Comparison of ENCODE assay signal across 8 cellular contexts in the genomic region with DNA sequence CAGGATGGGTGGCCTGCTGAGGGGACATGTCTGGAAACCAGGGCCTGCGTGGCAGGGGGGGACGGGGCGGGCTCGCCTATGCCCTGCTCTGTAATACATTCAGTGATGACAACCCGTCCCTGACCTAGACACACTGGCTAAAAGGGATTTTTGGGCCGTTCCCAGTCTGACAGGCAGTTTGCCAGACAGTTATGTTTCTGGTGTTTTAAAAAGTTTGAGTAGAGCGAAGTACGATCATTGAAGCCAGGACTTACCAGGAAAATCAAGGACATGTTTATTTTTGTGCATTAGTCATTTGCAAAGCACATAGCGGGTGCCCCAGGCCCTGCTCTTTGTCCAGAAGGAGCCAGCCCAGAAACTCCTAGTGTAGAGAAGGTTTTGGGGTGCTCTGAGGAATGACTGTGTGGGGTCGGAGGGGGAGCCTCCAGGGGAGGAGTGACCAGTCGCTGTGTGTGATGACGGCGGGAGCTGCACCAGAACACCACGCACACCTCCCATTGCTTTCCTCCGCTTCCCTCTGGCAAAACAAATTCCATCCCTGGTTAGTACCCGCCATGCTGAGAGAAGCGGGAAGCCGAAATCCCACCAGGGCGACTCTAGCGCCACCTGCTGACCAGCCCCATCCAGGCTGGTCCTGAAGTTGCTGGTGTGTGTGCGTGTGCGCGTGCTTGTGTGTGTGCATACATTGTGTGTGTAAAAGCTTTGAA. TPM values are rescaled to one million over a fixed set of nuclear protein-coding genes. Genes with fewer than 3 reads are reported as not detected.
DNase-seq lines count a peak whose midpoint lies in the region; ATAC-seq, FAIRE-seq and TF ChIP-seq lines count a peak whose summit lies in the region.

No MANE protein-coding gene starts in this region.

- H3K14ac ChIP-seq in mesenchymal stem cell (ENCODE audit: low read length in 2 of 2) = peak overlapping the region in 1 of 2 experiments; percentile 62

- H4K91ac ChIP-seq in mesenchymal stem cell (ENCODE audit: low read length) = peak overlapping the region; percentile 87

- H3K9ac ChIP-seq in mesenchymal stem cell (ENCODE audit: low read length) = peak overlapping the region; percentile 64

- H3K23ac ChIP-seq in mesenchymal stem cell (ENCODE audit: low read length in 2 of 2) = peak overlapping the region in 1 of 2 experiments; percentile 67

- H3K4me2 ChIP-seq in mesenchymal stem cell (ENCODE audit: low read length, poor library complexity, severe bottlenecking) = peak overlapping the region; percentile 20

- DNase-seq in AG04450 (ENCODE audit: low read depth, low spot score) (peak; percentile 71), GM20000 (ENCODE audit: low spot score) (peak; percentile 76), NCI-H446 treated with DMSO at 0.1 percent for 48 hours (lab: John Stamatoyannopoulos, UW) (peak; percentile 10), mesenchymal stem cell (peak; percentile 85)
- peak; percentile 52 for DNase-seq in activated CD4-positive, alpha-beta memory T cell treated with anti-CD3 and anti-CD28 coated beads, Interleukin-2, amount 10 ng/mL, durations not matched to agents 7 days and 5 days
- peak; percentile 18 to 30 for DNase-seq in stimulated activated CD8-positive, alpha-beta memory T cell treated with anti-CD3 and anti-CD28 coated beads, Interleukin-15, amount 100 ng/mL, for 48 hours (ENCODE audit: low read depth in 2 of 2)

- TF ChIP-seq CTCF in AG04450 (IDR thresholded peaks at IDR 0.05; ENCODE audit: low read depth, low read length) (peak; percentile 98), GM20000 (IDR thresholded peaks at IDR 0.05; ENCODE audit: extremely low read depth, missing control alignments) (peak; percentile 56)

- peak overlapping the region; percentile 9 for H2BK120ac ChIP-seq in mesenchymal stem cell (ENCODE audit: low read depth, low read length)

- no peak overlapping the region for H3K27ac Mint-ChIP-seq in activated CD4-positive, alpha-beta memory T cell treated with anti-CD3 and anti-CD28 coated beads, Interleukin-2, amount 10 ng/mL, durations not matched to agents 7 days and 5 days

- H2AK5ac ChIP-seq in mesenchymal stem cell (ENCODE audit: low read length, severe bottlenecking) = peak overlapping the region; percentile 69

- no peak for ATAC-seq in GM21423 (IDR thresholded peaks at IDR 0.05; ENCODE audit: unreplicated experiment)

- H3K79me1 ChIP-seq in mesenchymal stem cell (replicated peaks; ENCODE audit: low read length, poor library complexity, severe bottlenecking) = peaks cover 19% of the 10 kb centered on the region

- peak overlapping the region; percentile 69 to 92 for H3K18ac ChIP-seq in mesenchymal stem cell (ENCODE audit: low read depth in 1 of 2, low read length in 2 of 2)

- 0 out of 2 replicates have a peak overlapping the region, but pooled peaks have one; percentile 13 for H3K4me3 ChIP-seq in AG04450 (ENCODE audit: low read depth, low read length)
- H3K4me3 ChIP-seq in mesenchymal stem cell (ENCODE audit: insufficient read depth in 1 of 2, low read depth in 1 of 2, low read length in 2 of 2) = no peak overlapping the region

- H4K8ac ChIP-seq in mesenchymal stem cell (ENCODE audit: low read length) = peak overlapping the region; percentile 38

- H3K27ac ChIP-seq in AG04450 (ENCODE audit: low read depth, low read length) (peak overlapping the region; percentile 97), mesenchymal stem cell (ENCODE audit: low read length, poor library complexity, severe bottlenecking) (peak overlapping the region; percentile 91)

- no peak overlapping the region for H2AFZ ChIP-seq in mesenchymal stem cell (ENCODE audit: low read depth, low read length)

- H3K9me3 ChIP-seq in AG04450 (ENCODE audit: control insufficient read depth, insufficient read depth, low read length) (peaks cover 4% of the 10 kb centered on the region), mesenchymal stem cell (ENCODE audit: control insufficient read depth, low read length) (no peaks in the 10 kb centered on the region)

- peaks cover 2% of the 10 kb centered on the region for H3K27me3 Mint-ChIP-seq in activated CD4-positive, alpha-beta memory T cell treated with anti-CD3 and anti-CD28 coated beads, Interleukin-2, amount 10 ng/mL, durations not matched to agents 7 days and 5 days

- H3K36me3 ChIP-seq in mesenchymal stem cell (ENCODE audit: control insufficient read depth in 1 of 2, insufficient read depth in 2 of 2, low read depth in 1 of 2, low read length in 2 of 2) = peaks cover 59 to 77% of the 10 kb centered on the region in 2 experiments

- no peak overlapping the region for H3K4me3 Mint-ChIP-seq in activated CD4-positive, alpha-beta memory T cell treated with anti-CD3 and anti-CD28 coated beads, Interleukin-2, amount 10 ng/mL, durations not matched to agents 7 days and 5 days

- H3K9me3 Mint-ChIP-seq in activated CD4-positive, alpha-beta memory T cell treated with anti-CD3 and anti-CD28 coated beads, Interleukin-2, amount 10 ng/mL, durations not matched to agents 7 days and 5 days = no peaks in the 10 kb centered on the region

- CTCF ChIA-PET in AG04450 (lab: Charles Lee) = interaction anchor here (0.7 to 3.0 kb wide), 24 partner anchors 12 to 452 kb away, joined by 3 to 20 read pairs (median 4); no protein-coding TSS in a partner anchor
- CTCF ChIA-PET in activated CD4-positive, alpha-beta memory T cell treated with anti-CD3 and anti-CD28 coated beads, Interleukin-2, amount 10 ng/mL, durations not matched to agents 7 days and 5 days (lab: Charles Lee) = interaction anchor here (1.2 kb wide), 1 partner anchor 163 kb away, joined by 3 read pairs; no protein-coding TSS in a partner anchor

- WGBS in mesenchymal stem cell = 66% methylated on average over 22 of the region's 23 CpGs

- POLR2A ChIA-PET in AG04450 (lab: Yijun Ruan, JAX) = interaction anchor here (0.6 to 2.8 kb wide), 8 partner anchors 17 to 49 kb away, joined by 3 to 14 read pairs (median 7); a partner anchor contains a TSS
- POLR2A ChIA-PET in activated CD4-positive, alpha-beta memory T cell treated with anti-CD3 and anti-CD28 coated beads, Interleukin-2, amount 10 ng/mL, durations not matched to agents 7 days and 5 days (lab: Charles Lee) = no interaction called here

- H3K27me3 ChIP-seq in AG04450 (ENCODE audit: control insufficient read depth, insufficient read depth, low read length) (no peaks in the 10 kb centered on the region), mesenchymal stem cell (ENCODE audit: control insufficient read depth in 1 of 2, insufficient read depth in 1 of 2, low read length in 2 of 2) (no peaks in the 10 kb centered on the region)

- no peaks in the 10 kb centered on the region for H3K4me1 Mint-ChIP-seq in activated CD4-positive, alpha-beta memory T cell treated with anti-CD3 and anti-CD28 coated beads, Interleukin-2, amount 10 ng/mL, durations not matched to agents 7 days and 5 days

- no peak overlapping the region for H2BK5ac ChIP-seq in mesenchymal stem cell (ENCODE audit: low read depth, low read length, poor library complexity, severe bottlenecking)

- peak overlapping the region; percentile 24 to 86 for H3K4ac ChIP-seq in mesenchymal stem cell (ENCODE audit: low read depth in 1 of 2, low read length in 2 of 2)

- no peaks in the 10 kb centered on the region for H3K36me3 Mint-ChIP-seq in activated CD4-positive, alpha-beta memory T cell treated with anti-CD3 and anti-CD28 coated beads, Interleukin-2, amount 10 ng/mL, durations not matched to agents 7 days and 5 days (ENCODE audit: low read depth)

- peaks cover 52% of the 10 kb centered on the region for H3K4me1 ChIP-seq in mesenchymal stem cell (ENCODE audit: control insufficient read depth, insufficient read depth, low read depth, low read length)

- H2BK12ac ChIP-seq in mesenchymal stem cell (ENCODE audit: low read length in 2 of 2) = peak overlapping the region; percentile 30 to 91

- peak overlapping the region; percentile 8 for H2BK15ac ChIP-seq in mesenchymal stem cell (ENCODE audit: low read depth, poor library complexity, severe bottlenecking)

- peak; percentile 26 for FAIRE-seq in endometrium (lab: Jason Lieb, UNC)

RNA-seq across cellular contexts. Expression of a gene that starts 50.8 kb away (rescaled TPM):
- polyA plus RNA-seq in AG04450 (2011; rRNA removed) = 241 and 314 TPM in 2 replicates
- polyA minus RNA-seq in AG04450 (2011; rRNA and poly(A)+ RNA removed) = 112 and 137 TPM in 2 replicates
- total RNA-seq in activated CD4-positive, alpha-beta memory T cell treated with anti-CD3 and anti-CD28 coated beads, Interleukin-2, amount 10 ng/mL, durations not matched to agents 7 days and 5 days = not detected
- polyA plus RNA-seq in mesenchymal stem cell (2013, experiment 1 of 2) = 190 TPM
- 191 TPM for polyA plus RNA-seq in mesenchymal stem cell (2013, experiment 2 of 2)

Comparison
In these comparisons a context has a peak if more than half of its experiments do, and no peak if none do; other contexts are left out.
1. DNase-seq: peak in every context shown above with its lines; median percentile 85 in mesenchymal stem cell; 76 in GM20000; 71 in AG04450; 52 in activated CD4-positive, alpha-beta memory T cell treated with anti-CD3 and anti-CD28 coated beads, Interleukin-2, amount 10 ng/mL, durations not matched to agents 7 days and 5 days; 24 in stimulated activated CD8-positive, alpha-beta memory T cell treated with anti-CD3 and anti-CD28 coated beads, Interleukin-15, amount 100 ng/mL, for 48 hours; 10 in NCI-H446 treated with DMSO at 0.1 percent for 48 hours.